8 cellular contexts compared by ENCODE assay signal in the genomic region with DNA sequence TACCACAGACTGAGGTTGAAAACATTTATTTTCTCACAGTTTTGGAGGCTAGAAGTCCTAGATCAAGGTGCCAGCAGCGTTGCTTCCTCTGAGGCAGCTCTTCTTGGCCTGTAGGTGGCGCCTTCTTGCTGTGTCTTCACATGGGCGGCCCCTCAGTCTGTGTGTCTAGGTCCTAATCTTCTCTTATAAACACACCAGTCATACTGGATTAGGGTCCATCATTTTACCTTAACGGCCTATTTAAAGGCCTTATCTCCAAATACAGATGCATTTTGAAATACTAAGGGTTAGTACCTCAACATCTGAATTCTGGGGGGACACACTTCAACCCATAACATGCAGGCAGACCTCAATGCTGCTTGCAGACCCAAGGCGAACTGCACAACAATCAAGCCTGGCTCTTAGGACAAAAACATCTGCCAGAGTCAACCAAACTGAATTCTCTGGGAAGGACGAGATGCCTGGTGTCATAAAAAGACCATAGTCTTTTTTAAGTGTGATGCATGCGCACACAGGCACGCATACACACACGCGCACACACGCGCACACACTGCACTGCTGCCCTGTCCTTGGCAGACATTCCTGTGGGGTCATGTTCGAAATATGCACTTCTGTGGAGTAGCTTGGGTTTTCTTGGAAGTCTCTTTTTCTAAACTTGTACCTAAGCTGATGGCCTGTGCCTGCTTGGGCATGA. TPM values are rescaled to one million over a fixed set of nuclear protein-coding genes. Genes with fewer than 3 reads are reported as not detected.
DNase-seq lines count a peak whose midpoint lies in the region; ATAC-seq, FAIRE-seq and TF ChIP-seq lines count a peak whose summit lies in the region.

No MANE protein-coding gene starts in this region.

- no peaks in the 10 kb centered on the region for H3K9me3 ChIP-seq in H1 (ENCODE audit: insufficient read depth in 2 of 2, low read depth in 1 of 2, low read length in 1 of 2)

- 52% methylated on average over 13 of the region's 13 CpGs; no CpG with 5 or more reads in 1 of the 2 experiments for WGBS in H1 (ENCODE audit: extremely low coverage in 1 of 2, insufficient coverage in 1 of 2, insufficient read length in 1 of 2, insufficient replicate concordance in 2 of 2, low coverage in 1 of 2, low lambda C conversion rate in 2 of 2, missing lambda C conversion rate in 1 of 2), 2 experiments

- H3K4me1 ChIP-seq in H1 (replicated peaks in 1 of 4; ENCODE audit: control insufficient read depth in 3 of 4, insufficient read depth in 4 of 4, low read length in 3 of 4), result peaks cover 0 to 4% (median under 1%) of the 10 kb centered on the region in 4 experiments; a peak in 2 of 7 replicates

- no peak overlapping the region for H2BK12ac ChIP-seq in H1 (ENCODE audit: low read depth, low read length)

- H4K5ac ChIP-seq in H1 (ENCODE audit: insufficient read length, low read depth, low read length), result no peak overlapping the region

- no peak overlapping the region for H3K18ac ChIP-seq in H1 (ENCODE audit: extremely low read depth, low read length)

- TF ChIP-seq EP300 in H1 (IDR thresholded peaks at IDR 0.05; ENCODE audit: borderline replicate concordance in 1 of 2, low read depth in 2 of 2, low read length in 2 of 2), result no peak

- H3K27me3 ChIP-seq in H1 (replicated peaks in 1 of 4; ENCODE audit: control insufficient read depth in 3 of 4, extremely low read depth in 1 of 4, insufficient read depth in 3 of 4, low read length in 3 of 4), result peaks cover 0 to 5% (median 2%) of the 10 kb centered on the region in 4 experiments; a peak in 5 of 7 replicates

- no peaks in the 10 kb centered on the region for H3K36me3 ChIP-seq in H1 (ENCODE audit: control insufficient read depth in 2 of 4, insufficient read depth in 4 of 4, low read length in 3 of 4)

- H2BK120ac ChIP-seq in H1 (replicated peaks; ENCODE audit: low read depth, low read length), result no peak overlapping the region

- H3K27ac ChIP-seq in H1 (ENCODE audit: low read depth, low read length), result no peak overlapping the region

- peak; percentile 36 for DNase-seq in NCI-H2107 treated with DMSO at 0.1 percent for 48 hours (lab: John Stamatoyannopoulos, UW; ENCODE audit: unreplicated experiment)
- no peak for DNase-seq in NCI-H2107 (lab: John Stamatoyannopoulos, UW)
- peak; percentile 89 for DNase-seq in NCI-H82 (lab: John Stamatoyannopoulos, UW)
- DNase-seq in activated CD4-positive, alpha-beta T cell treated with anti-CD3 and anti-CD28 coated beads, Interleukin-2, amount 50 U/mL, for 48 hours, result peak; percentile 59 to 69
- peak in 1 of 2 experiments; percentile 66 for DNase-seq in H1 (ENCODE audit: low read depth in 1 of 2, low spot score in 2 of 2)
- peak; percentile 78 for DNase-seq in myocyte (ENCODE audit: low read depth)
- peak; percentile 37 for DNase-seq in stimulated activated CD8-positive, alpha-beta memory T cell treated with anti-CD3 and anti-CD28 coated beads, Interleukin-7, amount 100 ng/mL, for 24 hours (ENCODE audit: low read depth)

- H2AK5ac ChIP-seq in H1 (ENCODE audit: low read depth, low read length), result no peak overlapping the region

- H4K20me1 ChIP-seq in H1 (replicated peaks in 1 of 2; ENCODE audit: control insufficient read depth in 1 of 2, insufficient read depth in 2 of 2, low read length in 2 of 2), result no peaks in the 10 kb centered on the region

- no peak overlapping the region for H3K14ac ChIP-seq in H1 (ENCODE audit: insufficient read length)

- no peak overlapping the region for H4K8ac ChIP-seq in H1 (ENCODE audit: extremely low read depth, insufficient read depth, low read length)

- no peak overlapping the region for H4K91ac ChIP-seq in H1 (replicated peaks; ENCODE audit: insufficient read length, low read length)

- TF ChIP-seq CTCF in H1 (IDR thresholded peaks at IDR 0.05; ENCODE audit: control extremely low read depth in 1 of 3, insufficient read depth in 1 of 3, low read depth in 1 of 3, low read length in 3 of 3), result peak; percentile 75 to 95 (median 89)

- no peak overlapping the region for H3K4ac ChIP-seq in H1 (replicated peaks; ENCODE audit: insufficient read length, low read depth, low read length)

- H2BK5ac ChIP-seq in H1 (ENCODE audit: low read depth, low read length), result no peak overlapping the region

- H3K79me1 ChIP-seq in H1 (ENCODE audit: low read depth, low read length), result no peaks in the 10 kb centered on the region; the same call in 1 of the 2 replicates

- TF ChIP-seq POLR2A in H1 (IDR thresholded peaks at IDR 0.05; ENCODE audit: control extremely low read depth in 1 of 2, low read depth in 2 of 2, low read length in 2 of 2), result no peak

- H3K4me2 ChIP-seq in H1 (ENCODE audit: insufficient read depth in 1 of 2, low read depth in 2 of 2, low read length in 2 of 2), result no peak overlapping the region

- H2AFZ ChIP-seq in H1 (ENCODE audit: low read length), result 0 out of 2 replicates have a peak overlapping the region, but pooled peaks have one; percentile 43

- no peaks in the 10 kb centered on the region for H3K79me2 ChIP-seq in H1 (ENCODE audit: control insufficient read depth in 1 of 2, insufficient read depth in 2 of 2, low read length in 2 of 2)

- TF ChIP-seq RAD21 in H1 (IDR thresholded peaks at IDR 0.05 in 1 of 2, conservative IDR thresholded peaks at IDR 0.05 in 1 of 2; ENCODE audit: low read depth in 2 of 2, low read length in 2 of 2), result peak; percentile 66 to 75

- CTCF ChIA-PET in H1 (lab: Charles Lee; ENCODE audit: partially characterized antibody), result interaction anchor here (0.6 to 1.9 kb wide), 21 partner anchors 9 to 402 kb away, joined by 3 to 14 read pairs (median 4); no protein-coding TSS in a partner anchor

- H2BK20ac ChIP-seq in H1 (ENCODE audit: low read length), result no peak overlapping the region

- H3K9ac ChIP-seq in H1 (replicated peaks in 1 of 4; ENCODE audit: extremely low read depth in 1 of 4, low read depth in 3 of 4, low read length in 3 of 4), result no peak overlapping the region

- peaks cover 4% of the 10 kb centered on the region; the same call in 1 of the 2 replicates for H3K23me2 ChIP-seq in H1 (ENCODE audit: low read depth, low read length)

- peak; percentile 33 for ATAC-seq in HG03342 (IDR thresholded peaks at IDR 0.05; ENCODE audit: unreplicated experiment)

- FAIRE-seq in H1 (lab: Jason Lieb, UNC), result no peak

- no peak overlapping the region for H3K23ac ChIP-seq in H1 (ENCODE audit: insufficient read length)

- POLR2A ChIA-PET in H1 (lab: Charles Lee; ENCODE audit: partially characterized antibody), result interaction anchor here (0.9 kb wide), 1 partner anchor 88 kb away, joined by 3 read pairs; no protein-coding TSS in a partner anchor

- H2BK15ac ChIP-seq in H1 (ENCODE audit: low read length), result 0 out of 2 replicates have a peak overlapping the region, but pooled peaks have one; percentile 61

- no peak overlapping the region for H3K56ac ChIP-seq in H1 (replicated peaks; ENCODE audit: insufficient read length, low read depth, low read length)

- H3K4me3 ChIP-seq in H1 (ENCODE audit: extremely low read depth in 1 of 4, insufficient read depth in 2 of 4, low read depth in 3 of 4, low read length in 4 of 4), result no peak overlapping the region

TF ChIP-seq in H1, 55 proteins besides CTCF, POLR2A, EP300 and RAD21:
- 0 out of 2 replicates have a peak, but pooled peaks have one; percentile 12 for TF ChIP-seq YY1 (IDR thresholded peaks at IDR 0.05; ENCODE audit: low read depth, low read length)
- TF ChIP-seq, protein P1, sequence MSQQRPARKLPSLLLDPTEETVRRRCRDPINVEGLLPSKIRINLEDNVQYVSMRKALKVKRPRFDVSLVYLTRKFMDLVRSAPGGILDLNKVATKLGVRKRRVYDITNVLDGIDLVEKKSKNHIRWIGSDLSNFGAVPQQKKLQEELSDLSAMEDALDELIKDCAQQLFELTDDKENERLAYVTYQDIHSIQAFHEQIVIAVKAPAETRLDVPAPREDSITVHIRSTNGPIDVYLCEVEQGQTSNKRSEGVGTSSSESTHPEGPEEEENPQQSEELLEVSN (IDR thresholded peaks at IDR 0.05), result no peak
TF ChIP-seq in H1: peak in this region for 1.

RNA-seq across cellular contexts. Expression of a gene that starts 4.3 kb away (rescaled TPM):
- 20.1 and 21.3 TPM in 2 replicates for total RNA-seq in H1 (2021; fragmentation: NEBNext Ultra II Directional; extraction: Animal tissue kit (Norgen Biotek cat#: 25700))
- polyA plus RNA-seq in H1 (2011; rRNA removed), result 14.2 and 16.4 TPM in 2 replicates
- polyA plus RNA-seq in H1 (2011; cell fraction: cytosol; rRNA removed), result 12.6 TPM
- 22.0 TPM for polyA plus RNA-seq in H1 (2011; cell fraction: nucleus; rRNA removed)
- 13.8 to 18.0 TPM (median 16.3 TPM) in 4 replicates for polyA plus RNA-seq in H1 (2012, experiment 1 of 2)
- 6.8 TPM for polyA plus RNA-seq in H1 (2012, experiment 2 of 2)
- 21.6 TPM for polyA plus RNA-seq in H1 (2013, experiment 1 of 2)
- polyA plus RNA-seq in H1 (2013, experiment 2 of 2), result 21.4 TPM
- polyA minus RNA-seq in H1 (2011; rRNA and poly(A)+ RNA removed), result 11.1 and 13.4 TPM in 2 replicates
- polyA minus RNA-seq in H1 (2011; cell fraction: cytosol; rRNA and poly(A)+ RNA removed), result 12.6 TPM
- polyA minus RNA-seq in H1 (2011; cell fraction: nucleus; rRNA and poly(A)+ RNA removed), result 11.3 TPM
- total RNA-seq in myocyte, result 16.2 and 24.0 TPM in 2 replicates
- polyA plus RNA-seq in myocyte (2012), result 24.5 TPM

RNA-seq across cellular contexts. Expression of a gene that starts 45.9 kb away (rescaled TPM):
- total RNA-seq in H1 (2021; fragmentation: NEBNext Ultra II Directional; extraction: Animal tissue kit (Norgen Biotek cat#: 25700)), result 17.6 and 24.3 TPM in 2 replicates
- polyA plus RNA-seq in H1 (2011; rRNA removed), result 5.8 and 7.5 TPM in 2 replicates
- 9.9 TPM for polyA plus RNA-seq in H1 (2011; cell fraction: cytosol; rRNA removed)
- 10.9 TPM for polyA plus RNA-seq in H1 (2011; cell fraction: nucleus; rRNA removed)
- 14.3 to 27.4 TPM (median 16.7 TPM) in 4 replicates for polyA plus RNA-seq in H1 (2012, experiment 1 of 2)
- polyA plus RNA-seq in H1 (2012, experiment 2 of 2), result 1.3 TPM
- 14.3 TPM for polyA plus RNA-seq in H1 (2013, experiment 1 of 2)
- 13.3 TPM for polyA plus RNA-seq in H1 (2013, experiment 2 of 2)
- 12.5 and 13.0 TPM in 2 replicates for polyA minus RNA-seq in H1 (2011; rRNA and poly(A)+ RNA removed)
- 15.8 TPM for polyA minus RNA-seq in H1 (2011; cell fraction: cytosol; rRNA and poly(A)+ RNA removed)
- 24.1 TPM for polyA minus RNA-seq in H1 (2011; cell fraction: nucleus; rRNA and poly(A)+ RNA removed)
- total RNA-seq in myocyte, result 157 and 160 TPM in 2 replicates
- 82.7 TPM for polyA plus RNA-seq in myocyte (2012)
